8 cellular contexts compared by ENCODE assay signal in the genomic region with DNA sequence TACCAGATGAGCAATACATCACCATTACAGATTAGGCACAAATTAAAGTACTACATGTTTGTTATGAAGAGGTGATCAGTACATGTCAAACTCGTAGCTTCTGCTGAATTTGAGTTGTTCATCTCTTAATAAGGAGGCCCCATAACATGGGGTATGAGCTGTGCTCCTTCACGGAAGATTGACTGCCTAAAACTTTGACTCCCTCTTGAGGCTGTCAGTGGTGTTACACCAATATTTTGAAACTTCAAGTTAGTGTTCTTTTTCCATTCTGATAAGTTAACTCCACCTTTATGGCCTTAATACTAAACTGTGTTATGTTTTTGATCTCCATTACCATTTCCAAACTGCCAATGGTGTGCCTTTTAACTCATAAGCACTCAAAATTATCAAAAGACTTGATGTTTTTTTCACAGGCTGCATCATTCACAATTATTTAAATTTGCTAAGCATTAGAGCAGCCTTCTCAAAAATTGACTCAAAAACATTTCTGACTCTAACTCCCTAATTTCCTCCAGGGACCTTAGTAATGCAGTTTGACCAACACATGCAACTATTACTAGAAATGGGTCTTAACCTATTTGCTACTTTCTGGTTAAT.
DNase-seq lines count a peak whose midpoint lies in the region; ATAC-seq and TF ChIP-seq lines count a peak whose summit lies in the region.

No MANE protein-coding gene starts in this region.

- peak; percentile 86 for TF ChIP-seq CTCF in choroid plexus epithelial cell (conservative IDR thresholded peaks at IDR 0.05; ENCODE audit: low read depth, low read length)
- TF ChIP-seq CTCF in sigmoid colon (IDR thresholded peaks at IDR 0.05): peak in 2 of 4 experiments; percentile 10 to 42

- no peaks in the 10 kb centered on the region for H3K36me3 ChIP-seq in sigmoid colon

- no peaks in the 10 kb centered on the region for H3K9me3 Mint-ChIP-seq in activated CD4-positive, alpha-beta T cell treated with anti-CD3 and anti-CD28 coated beads, Interleukin-2, amount 10 ng/mL, durations not matched to agents 24 days and 14 days
- no peaks in the 10 kb centered on the region for H3K9me3 Mint-ChIP-seq in natural killer cell treated with Interleukin-12 subunit alpha and Interleukin-12 subunit beta and Interleukin-15 and Interleukin-18, amount 100 ng/mL, for 72 hours
- no peaks in the 10 kb centered on the region for H3K9me3 Mint-ChIP-seq in stimulated activated naive CD8-positive, alpha-beta T cell treated with anti-CD3 and anti-CD28 coated beads, Interleukin-15, amount 100 ng/mL, for 72 hours

- WGBS in sigmoid colon, 2 donors: 10 to 27% methylated on average over 2 of the region's 2 CpGs

- no peak overlapping the region for H3K27ac ChIP-seq in sigmoid colon

- H3K4me1 Mint-ChIP-seq in activated CD4-positive, alpha-beta T cell treated with anti-CD3 and anti-CD28 coated beads, Interleukin-2, amount 10 ng/mL, durations not matched to agents 24 days and 14 days: no peaks in the 10 kb centered on the region
- no peaks in the 10 kb centered on the region for H3K4me1 Mint-ChIP-seq in natural killer cell treated with Interleukin-12 subunit alpha and Interleukin-12 subunit beta and Interleukin-15 and Interleukin-18, amount 100 ng/mL, for 72 hours (ENCODE audit: low read depth in 2 of 2)
- H3K4me1 Mint-ChIP-seq in stimulated activated naive CD8-positive, alpha-beta T cell treated with anti-CD3 and anti-CD28 coated beads, Interleukin-15, amount 100 ng/mL, for 72 hours: no peaks in the 10 kb centered on the region

- TF ChIP-seq EP300 in sigmoid colon (IDR thresholded peaks at IDR 0.05): no peak

- intact Hi-C loops in activated CD4-positive, alpha-beta T cell treated with anti-CD3 and anti-CD28 coated beads, Interleukin-2, amount 10 ng/mL, durations not matched to agents 24 days and 14 days (cut with micrococcal nuclease): no loop called here
- intact Hi-C loops in sigmoid colon (cut with DNase I): no loop called here

- no peaks in the 10 kb centered on the region for H3K27me3 ChIP-seq in sigmoid colon

- no peaks in the 10 kb centered on the region for H3K27me3 Mint-ChIP-seq in activated CD4-positive, alpha-beta T cell treated with anti-CD3 and anti-CD28 coated beads, Interleukin-2, amount 10 ng/mL, durations not matched to agents 24 days and 14 days
- no peaks in the 10 kb centered on the region for H3K27me3 Mint-ChIP-seq in natural killer cell treated with Interleukin-12 subunit alpha and Interleukin-12 subunit beta and Interleukin-15 and Interleukin-18, amount 100 ng/mL, for 72 hours
- no peaks in the 10 kb centered on the region for H3K27me3 Mint-ChIP-seq in stimulated activated naive CD8-positive, alpha-beta T cell treated with anti-CD3 and anti-CD28 coated beads, Interleukin-15, amount 100 ng/mL, for 72 hours

- peak; percentile 53 for DNase-seq in activated CD4-positive, alpha-beta T cell treated with anti-CD3 and anti-CD28 coated beads, Interleukin-2, amount 10 ng/mL, durations not matched to agents 24 days and 14 days
- no peak for DNase-seq in activated CD4-positive, alpha-beta T cell treated with anti-CD3 and anti-CD28 coated beads, Interleukin-2, amount 50 U/mL, for 48 hours
- DNase-seq in NCI-H1105 treated with DMSO at 0.1 percent for 48 hours (lab: John Stamatoyannopoulos, UW): peak; percentile 65
- DNase-seq in choroid plexus epithelial cell (ENCODE audit: low read depth): peak; percentile 85
- DNase-seq in natural killer cell treated with Interleukin-12 subunit alpha and Interleukin-12 subunit beta and Interleukin-15 and Interleukin-18, amount 100 ng/mL, for 72 hours (ENCODE audit: low spot score): peak; percentile 58
- no peak for DNase-seq in stimulated activated naive CD8-positive, alpha-beta T cell treated with anti-CD3 and anti-CD28 coated beads, Interleukin-15, amount 100 ng/mL, for 72 hours
- no peak for DNase-seq in sigmoid colon

- H3K4me3 ChIP-seq in choroid plexus epithelial cell (ENCODE audit: low read depth, low read length): no peak overlapping the region
- H3K4me3 ChIP-seq in sigmoid colon: no peak overlapping the region

- H3K4me3 Mint-ChIP-seq in activated CD4-positive, alpha-beta T cell treated with anti-CD3 and anti-CD28 coated beads, Interleukin-2, amount 10 ng/mL, durations not matched to agents 24 days and 14 days: no peak overlapping the region
- no peak overlapping the region for H3K4me3 Mint-ChIP-seq in natural killer cell treated with Interleukin-12 subunit alpha and Interleukin-12 subunit beta and Interleukin-15 and Interleukin-18, amount 100 ng/mL, for 72 hours
- no peak overlapping the region for H3K4me3 Mint-ChIP-seq in stimulated activated naive CD8-positive, alpha-beta T cell treated with anti-CD3 and anti-CD28 coated beads, Interleukin-15, amount 100 ng/mL, for 72 hours

- H3K9me3 ChIP-seq in sigmoid colon: no peaks in the 10 kb centered on the region

- no peak for TF ChIP-seq POLR2A in sigmoid colon (IDR thresholded peaks at IDR 0.05)

- H3K36me3 Mint-ChIP-seq in activated CD4-positive, alpha-beta T cell treated with anti-CD3 and anti-CD28 coated beads, Interleukin-2, amount 10 ng/mL, durations not matched to agents 24 days and 14 days (ENCODE audit: low read depth): no peaks in the 10 kb centered on the region
- no peaks in the 10 kb centered on the region for H3K36me3 Mint-ChIP-seq in natural killer cell treated with Interleukin-12 subunit alpha and Interleukin-12 subunit beta and Interleukin-15 and Interleukin-18, amount 100 ng/mL, for 72 hours

- peak; percentile 91 for ATAC-seq in HG02642 (IDR thresholded peaks at IDR 0.05; ENCODE audit: poor library complexity, unreplicated experiment)
- ATAC-seq in natural killer cell treated with Interleukin-12 subunit alpha and Interleukin-12 subunit beta and Interleukin-15 and Interleukin-18, amount 100 ng/mL, for 72 hours: no peak
- no peak for ATAC-seq in stimulated activated naive CD8-positive, alpha-beta T cell treated with anti-CD3 and anti-CD28 coated beads, Interleukin-15, amount 100 ng/mL, for 72 hours

- no peaks in the 10 kb centered on the region for H3K4me1 ChIP-seq in sigmoid colon

- H3K27ac Mint-ChIP-seq in activated CD4-positive, alpha-beta T cell treated with anti-CD3 and anti-CD28 coated beads, Interleukin-2, amount 10 ng/mL, durations not matched to agents 24 days and 14 days: no peak overlapping the region
- no peak overlapping the region for H3K27ac Mint-ChIP-seq in natural killer cell treated with Interleukin-12 subunit alpha and Interleukin-12 subunit beta and Interleukin-15 and Interleukin-18, amount 100 ng/mL, for 72 hours
- H3K27ac Mint-ChIP-seq in stimulated activated naive CD8-positive, alpha-beta T cell treated with anti-CD3 and anti-CD28 coated beads, Interleukin-15, amount 100 ng/mL, for 72 hours: no peak overlapping the region

Comparison
In these comparisons a context has a peak if more than half of its experiments do, and no peak if none do; other contexts are left out.
1. DNase-seq: peak in activated CD4-positive, alpha-beta T cell treated with anti-CD3 and anti-CD28 coated beads, Interleukin-2, amount 10 ng/mL, durations not matched to agents 24 days and 14 days (single experiment), NCI-H1105 treated with DMSO at 0.1 percent for 48 hours (single experiment), choroid plexus epithelial cell (single experiment) and natural killer cell treated with Interleukin-12 subunit alpha and Interleukin-12 subunit beta and Interleukin-15 and Interleukin-18, amount 100 ng/mL, for 72 hours (single experiment); none in activated CD4-positive, alpha-beta T cell treated with anti-CD3 and anti-CD28 coated beads, Interleukin-2, amount 50 U/mL, for 48 hours (0 of 2), stimulated activated naive CD8-positive, alpha-beta T cell treated with anti-CD3 and anti-CD28 coated beads, Interleukin-15, amount 100 ng/mL, for 72 hours (0 of 2) and sigmoid colon (single experiment).